17 cellular contexts compared by ENCODE assay signal in the genomic region with DNA sequence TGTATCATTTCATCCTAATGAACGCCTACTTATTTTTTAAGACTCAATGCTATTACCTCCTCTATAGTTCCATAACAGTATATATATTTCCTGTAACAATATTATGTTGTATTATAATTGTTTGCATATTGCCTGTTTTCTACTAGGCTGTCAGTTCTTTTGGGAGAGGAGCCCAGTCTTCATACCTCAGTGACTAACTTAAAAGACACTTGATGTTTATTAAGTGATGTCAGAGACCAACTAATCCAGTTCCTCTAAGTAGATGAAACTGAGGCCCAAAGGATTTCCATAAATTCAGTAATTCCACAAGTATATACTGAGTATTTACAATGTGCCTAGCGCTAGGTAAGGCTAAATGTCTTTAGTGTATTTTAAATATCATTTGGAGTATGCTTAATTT. TPM values are rescaled to one million over a fixed set of nuclear protein-coding genes. Genes with fewer than 3 reads are reported as not detected.
DNase-seq lines count a peak whose midpoint lies in the region; ATAC-seq lines count a peak whose summit lies in the region.
"Had no signal": no experiment of that assay in that cellular context is flagged by ENCODE, and none has a peak within 500 bp of the region (broad histone marks: within the 10 kb centered on the region; RNA-seq: fewer than 3 reads in every experiment).

No MANE protein-coding gene starts in this region.

- H3K36me3 Mint-ChIP-seq in T-helper 17 cell (ENCODE audit: low read depth) = no peaks in the 10 kb centered on the region

- peak overlapping the region; percentile 97 for H3K27ac Mint-ChIP-seq in T-helper 17 cell

- no peaks in the 10 kb centered on the region for H3K9me3 ChIP-seq in T-helper 17 cell (ENCODE audit: control insufficient read depth, low read length, poor library complexity, severe bottlenecking)
- H3K9me3 ChIP-seq: testis had no signal

- peak; percentile 69 for DNase-seq in AG08395 (ENCODE audit: low spot score)
- DNase-seq in EL = peak; percentile 70
- DNase-seq in T-helper 17 cell = no peak
- DNase-seq in fibroblast of peridontal ligament (ENCODE audit: extremely low read depth) = peak; percentile 61
- DNase-seq in NCI-H146 treated with DMSO at 0.1 percent for 48 hours (lab: John Stamatoyannopoulos, UW; ENCODE audit: unreplicated experiment) = no peak
- no peak for DNase-seq in NCI-H1417 (lab: John Stamatoyannopoulos, UW)
- DNase-seq in NCI-H345 (lab: John Stamatoyannopoulos, UW) = no peak
- DNase-seq: activated CD8-positive, alpha-beta T cell treated with anti-CD3 and anti-CD28 coated beads for 36 hours; activated effector memory CD4-positive, alpha-beta T cell treated with Interleukin-2 at 50 U/mL for 16 hours; central memory CD4-positive, alpha-beta T cell; DMS79 treated with DMSO at 0.1 percent for 48 hours; hypothalamus; NCI-H146; testis had no signal

- no peaks in the 10 kb centered on the region for H3K27me3 Mint-ChIP-seq in T-helper 17 cell
- H3K27me3 Mint-ChIP-seq: activated CD8-positive, alpha-beta T cell treated with anti-CD3 and anti-CD28 coated beads for 36 hours had no signal

- ATAC-seq in T-helper 17 cell = no peak
- ATAC-seq in GM19463 (IDR thresholded peaks at IDR 0.05; ENCODE audit: unreplicated experiment) = no peak
- ATAC-seq: activated CD8-positive, alpha-beta T cell treated with anti-CD3 and anti-CD28 coated beads for 36 hours; left lobe of liver; Right ventricle myocardium inferior had no signal

- peaks cover 55% of the 10 kb centered on the region for H3K4me1 Mint-ChIP-seq in T-helper 17 cell

- H3K4me3 Mint-ChIP-seq in T-helper 17 cell = no peak overlapping the region

RNA-seq across cellular contexts. Expression of a gene that starts 48.9 kb away (rescaled TPM):
- total RNA-seq in T-helper 17 cell = 100 to 1,000 TPM; 187 to 243 TPM

RNA-seq across cellular contexts. Expression of a gene that starts 49.5 kb away (rescaled TPM):
- total RNA-seq in T-helper 17 cell = 10 to 100 TPM; 11.4 to 13.4 TPM

Comparison
In these comparisons a context has a peak if more than half of its experiments do, and no peak if none do; other contexts are left out.
1. DNase-seq: peak in AG08395 (single experiment), EL (single experiment) and fibroblast of peridontal ligament (single experiment); none in T-helper 17 cell (0 of 3), NCI-H146 treated with DMSO at 0.1 percent for 48 hours (single experiment), NCI-H1417 (0 of 3) and NCI-H345 (single experiment).